ENCODE assay signal across 1 cellular context in genomic region chr1:84959294-84959693, GRCh38.
TF ChIP-seq lines count a peak whose summit lies in the region.

No MANE protein-coding gene starts in this region.

TF ChIP-seq in GM23338, 12 proteins besides CTCF, POLR2A, EP300 and RAD21 (continued from another document):
- TF ChIP-seq REST (IDR thresholded peaks at IDR 0.05; ENCODE audit: unreplicated experiment): no peak
- TF ChIP-seq POLR2AphosphoS5 (IDR thresholded peaks at IDR 0.05; ENCODE audit: low read depth): no peak
